In the genomic region with DNA sequence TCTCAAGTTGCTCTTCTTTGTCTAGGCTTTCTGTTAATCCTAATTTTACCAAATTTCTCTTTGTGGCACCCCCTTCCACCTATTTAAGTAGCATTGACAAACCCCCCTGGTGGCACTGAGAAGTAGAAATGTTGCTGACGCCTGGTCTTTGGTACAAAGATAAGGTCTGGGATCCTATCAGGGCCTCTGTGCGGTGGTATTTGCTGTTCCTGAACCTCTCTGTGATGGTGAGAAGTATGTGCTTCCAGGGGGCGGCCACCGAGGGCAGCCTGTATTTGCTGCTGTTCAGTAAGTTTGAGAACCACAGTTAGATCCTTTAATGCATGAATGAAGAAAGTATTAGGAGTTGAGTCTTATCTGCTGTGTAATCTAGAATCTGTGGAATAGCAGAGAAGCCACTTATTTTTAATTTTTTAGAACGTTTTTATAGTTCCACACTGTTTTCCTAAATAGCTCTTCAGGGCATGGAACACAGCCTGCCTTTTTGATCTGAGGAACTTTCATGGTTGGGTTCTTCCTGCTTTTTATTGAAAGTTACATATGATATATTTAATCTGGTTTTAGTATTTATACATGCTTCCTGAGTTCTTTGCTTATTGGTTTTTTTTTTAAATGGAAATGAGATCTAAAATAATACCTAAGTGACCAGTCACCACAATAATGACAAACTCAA, we compare ENCODE assay signal across 13 cellular contexts.
A peak's percentile ranks its signal among the peaks of the same experiment; 100 is the strongest.
DNase-seq lines count a peak whose midpoint lies in the region; ATAC-seq and TF ChIP-seq lines count a peak whose summit lies in the region.
"Had no signal": no experiment of that assay in that cellular context is flagged by ENCODE, and none has a peak within 500 bp of the region (broad histone marks: within the 10 kb centered on the region; RNA-seq: fewer than 3 reads in every experiment).

No MANE protein-coding gene starts in this region.

- H3K9ac ChIP-seq in BLaER1 (no peak overlapping the region), HUES64 (ENCODE audit: low read depth, low read length) (no peak overlapping the region; the same call in 1 of the 2 replicates)

- 48% methylated on average over 5 of the region's 5 CpGs for WGBS in HUES64

- H3K4me3 ChIP-seq in BLaER1 (no peak overlapping the region), HUES64 (ENCODE audit: low read length) (no peak overlapping the region), upper lobe of right lung (no peak overlapping the region)

- H3K4me1 ChIP-seq in BLaER1 (peaks cover 98% of the 10 kb centered on the region), HUES64 (ENCODE audit: insufficient read depth, low read length) (peaks cover 82% of the 10 kb centered on the region), upper lobe of right lung (peaks cover 36% of the 10 kb centered on the region)

- intact Hi-C loops in upper lobe of right lung (cut with DNase I) (loop anchor here (5.0 to 10.0 kb wide), 2 partner anchors 160 to 273 kb away; no protein-coding TSS in a partner anchor), Right ventricle myocardium inferior (cut with DNase I) (no loop called here), sciatic nerve (cut with DNase I) (loop anchor here (10.0 kb wide), 2 partner anchors 83 to 153 kb away; no protein-coding TSS in a partner anchor)

- TF ChIP-seq CTCF in upper lobe of right lung (IDR thresholded peaks at IDR 0.05): no peak

- ATAC-seq in upper lobe of right lung (no peak), Right ventricle myocardium inferior (no peak), sciatic nerve (no peak)

- peak overlapping the region; percentile 44 for H3K4me2 ChIP-seq in BLaER1

- no peaks in the 10 kb centered on the region for H3K36me3 ChIP-seq in BLaER1
- peaks cover 14% of the 10 kb centered on the region for H3K36me3 ChIP-seq in HUES64 (ENCODE audit: insufficient read depth, low read length)
- H3K36me3 ChIP-seq in upper lobe of right lung: peaks cover 15% of the 10 kb centered on the region

- H3K27me3 ChIP-seq in BLaER1 (no peaks in the 10 kb centered on the region), HUES64 (ENCODE audit: insufficient read depth, low read length) (no peaks in the 10 kb centered on the region), upper lobe of right lung (no peaks in the 10 kb centered on the region)

- peaks cover 80% of the 10 kb centered on the region for H4K20me1 ChIP-seq in BLaER1

- H3K27ac ChIP-seq in BLaER1 (no peak overlapping the region), HUES64 (ENCODE audit: low read depth, low read length) (0 out of 2 replicates have a peak overlapping the region, but pooled peaks have one; percentile 3), upper lobe of right lung (no peak overlapping the region)
- H3K27ac ChIP-seq: HL-60 had no signal

- peak; percentile 30 for DNase-seq in amniotic epithelial cell (ENCODE audit: low read depth)
- DNase-seq in kidney tubule cell (ENCODE audit: low spot score): peak; percentile 42
- no peak for DNase-seq in mucosa of gallbladder (ENCODE audit: low spot score)
- no peak for DNase-seq in upper lobe of right lung
- no peak for DNase-seq in Right ventricle myocardium inferior (ENCODE audit: missing footprints)
- DNase-seq in sciatic nerve (ENCODE audit: low spot score): no peak
- DNase-seq: activated CD4-positive, alpha-beta T cell treated with anti-CD3 and anti-CD28 coated beads, Interleukin-2, amount 10 ng/mL, durations not matched to agents 7 days and 5 days; activated effector memory CD4-positive, alpha-beta T cell treated with Interleukin-2 at 50 U/mL for 16 hours; CD4-positive, alpha-beta T cell; NCI-H1930 had no signal

- H3K9me3 ChIP-seq in BLaER1 (no peaks in the 10 kb centered on the region), HUES64 (ENCODE audit: insufficient read depth, low read depth, low read length) (no peaks in the 10 kb centered on the region), upper lobe of right lung (no peaks in the 10 kb centered on the region)

Comparison
In these comparisons a context has a peak if more than half of its experiments do, and no peak if none do; other contexts are left out.
1. DNase-seq: peak in amniotic epithelial cell (single experiment) and kidney tubule cell (single experiment); none in mucosa of gallbladder (single experiment), upper lobe of right lung (single experiment), Right ventricle myocardium inferior (single experiment) and sciatic nerve (single experiment).